ENCODE assay signal across 1 cellular context in genomic region chr16:89565506-89566372, GRCh38.
TF ChIP-seq lines count a peak whose summit lies in the region.

No MANE protein-coding gene starts in this region.

TF ChIP-seq in K562, 482 proteins besides CTCF, POLR2A, EP300 and RAD21 (continued from another document):
- peak; percentile 93 for TF ChIP-seq SNRNP70 (optimal IDR thresholded peaks at IDR 0.05; ENCODE audit: low read depth, low read length)
- TF ChIP-seq SRSF3 (IDR thresholded peaks at IDR 0.05; ENCODE audit: insufficient read depth, low read length): no peak
- peak; percentile 29 for TF ChIP-seq ZFX (CRISPR knock-in tag; IDR thresholded peaks at IDR 0.05)
- TF ChIP-seq SAFB2 (IDR thresholded peaks at IDR 0.05; ENCODE audit: borderline replicate concordance, low read depth, low read length, severe bottlenecking): no peak
- peak; percentile 60 for TF ChIP-seq L3MBTL2 (IDR thresholded peaks at IDR 0.05)
- TF ChIP-seq MCM5 (IDR thresholded peaks at IDR 0.05; ENCODE audit: low read depth): no peak
- no peak for TF ChIP-seq SNIP1 (IDR thresholded peaks at IDR 0.05; ENCODE audit: low read depth)
- 0 out of 2 replicates have a peak, but pooled peaks have one; percentile 26 for TF ChIP-seq ZNF696 (CRISPR knock-in tag; conservative IDR thresholded peaks at IDR 0.05)
- TF ChIP-seq ZC3H8 (IDR thresholded peaks at IDR 0.05): no peak
- no peak for TF ChIP-seq DMBX1 (CRISPR knock-in tag; IDR thresholded peaks at IDR 0.05; ENCODE audit: borderline replicate concordance)
- no peak for TF ChIP-seq ZNF407 (IDR thresholded peaks at IDR 0.05; ENCODE audit: low read depth)
- peak; percentile 94 for TF ChIP-seq BHLHE40 (IDR thresholded peaks at IDR 0.05; ENCODE audit: low read length)
- TF ChIP-seq CXXC5 (CRISPR knock-in tag; IDR thresholded peaks at IDR 0.05): peak; percentile 50
- TF ChIP-seq HNRNPL (IDR thresholded peaks at IDR 0.05; ENCODE audit: low read depth, low read length): peak; percentile 70
- TF ChIP-seq, protein P1, sequence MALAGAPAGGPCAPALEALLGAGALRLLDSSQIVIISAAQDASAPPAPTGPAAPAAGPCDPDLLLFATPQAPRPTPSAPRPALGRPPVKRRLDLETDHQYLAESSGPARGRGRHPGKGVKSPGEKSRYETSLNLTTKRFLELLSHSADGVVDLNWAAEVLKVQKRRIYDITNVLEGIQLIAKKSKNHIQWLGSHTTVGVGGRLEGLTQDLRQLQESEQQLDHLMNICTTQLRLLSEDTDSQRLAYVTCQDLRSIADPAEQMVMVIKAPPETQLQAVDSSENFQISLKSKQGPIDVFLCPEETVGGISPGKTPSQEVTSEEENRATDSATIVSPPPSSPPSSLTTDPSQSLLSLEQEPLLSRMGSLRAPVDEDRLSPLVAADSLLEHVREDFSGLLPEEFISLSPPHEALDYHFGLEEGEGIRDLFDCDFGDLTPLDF (CRISPR knock-in tag; IDR thresholded peaks at IDR 0.05): peak; percentile 72
- peak; percentile 11; the same call in 1 of the 2 replicates for TF ChIP-seq SUPT5H (IDR thresholded peaks at IDR 0.05)
- no peak for TF ChIP-seq BMI1 (IDR thresholded peaks at IDR 0.05; ENCODE audit: low read length)
- no peak for TF ChIP-seq STAT5A (IDR thresholded peaks at IDR 0.05; ENCODE audit: borderline replicate concordance, low read length)
- 0 out of 2 replicates have a peak, but pooled peaks have one; percentile 85 for TF ChIP-seq NR2F6 (CRISPR knock-in tag; IDR thresholded peaks at IDR 0.05)
- TF ChIP-seq NELFE (IDR thresholded peaks at IDR 0.05; ENCODE audit: insufficient read depth, insufficient read length): no peak
- no peak for TF ChIP-seq ATF1 (CRISPR knock-in tag; IDR thresholded peaks at IDR 0.05)
- 0 out of 2 replicates have a peak, but pooled peaks have one; percentile 4 for TF ChIP-seq ATF1 (tag; IDR thresholded peaks at IDR 0.05)
- no peak for TF ChIP-seq HDAC6 (IDR thresholded peaks at IDR 0.05; ENCODE audit: low read depth, low read length)
- TF ChIP-seq SAFB (IDR thresholded peaks at IDR 0.05; ENCODE audit: borderline replicate concordance, low read depth, low read length): peak; percentile 71; the same call in 1 of the 2 replicates
- no peak for TF ChIP-seq PHF8 (IDR thresholded peaks at IDR 0.05; ENCODE audit: borderline replicate concordance, low read length)
- TF ChIP-seq, protein P2, sequence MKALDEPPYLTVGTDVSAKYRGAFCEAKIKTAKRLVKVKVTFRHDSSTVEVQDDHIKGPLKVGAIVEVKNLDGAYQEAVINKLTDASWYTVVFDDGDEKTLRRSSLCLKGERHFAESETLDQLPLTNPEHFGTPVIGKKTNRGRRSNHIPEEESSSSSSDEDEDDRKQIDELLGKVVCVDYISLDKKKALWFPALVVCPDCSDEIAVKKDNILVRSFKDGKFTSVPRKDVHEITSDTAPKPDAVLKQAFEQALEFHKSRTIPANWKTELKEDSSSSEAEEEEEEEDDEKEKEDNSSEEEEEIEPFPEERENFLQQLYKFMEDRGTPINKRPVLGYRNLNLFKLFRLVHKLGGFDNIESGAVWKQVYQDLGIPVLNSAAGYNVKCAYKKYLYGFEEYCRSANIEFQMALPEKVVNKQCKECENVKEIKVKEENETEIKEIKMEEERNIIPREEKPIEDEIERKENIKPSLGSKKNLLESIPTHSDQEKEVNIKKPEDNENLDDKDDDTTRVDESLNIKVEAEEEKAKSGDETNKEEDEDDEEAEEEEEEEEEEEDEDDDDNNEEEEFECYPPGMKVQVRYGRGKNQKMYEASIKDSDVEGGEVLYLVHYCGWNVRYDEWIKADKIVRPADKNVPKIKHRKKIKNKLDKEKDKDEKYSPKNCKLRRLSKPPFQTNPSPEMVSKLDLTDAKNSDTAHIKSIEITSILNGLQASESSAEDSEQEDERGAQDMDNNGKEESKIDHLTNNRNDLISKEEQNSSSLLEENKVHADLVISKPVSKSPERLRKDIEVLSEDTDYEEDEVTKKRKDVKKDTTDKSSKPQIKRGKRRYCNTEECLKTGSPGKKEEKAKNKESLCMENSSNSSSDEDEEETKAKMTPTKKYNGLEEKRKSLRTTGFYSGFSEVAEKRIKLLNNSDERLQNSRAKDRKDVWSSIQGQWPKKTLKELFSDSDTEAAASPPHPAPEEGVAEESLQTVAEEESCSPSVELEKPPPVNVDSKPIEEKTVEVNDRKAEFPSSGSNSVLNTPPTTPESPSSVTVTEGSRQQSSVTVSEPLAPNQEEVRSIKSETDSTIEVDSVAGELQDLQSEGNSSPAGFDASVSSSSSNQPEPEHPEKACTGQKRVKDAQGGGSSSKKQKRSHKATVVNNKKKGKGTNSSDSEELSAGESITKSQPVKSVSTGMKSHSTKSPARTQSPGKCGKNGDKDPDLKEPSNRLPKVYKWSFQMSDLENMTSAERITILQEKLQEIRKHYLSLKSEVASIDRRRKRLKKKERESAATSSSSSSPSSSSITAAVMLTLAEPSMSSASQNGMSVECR (CRISPR knock-in tag; IDR thresholded peaks at IDR 0.05): no peak
- TF ChIP-seq, protein P3, sequence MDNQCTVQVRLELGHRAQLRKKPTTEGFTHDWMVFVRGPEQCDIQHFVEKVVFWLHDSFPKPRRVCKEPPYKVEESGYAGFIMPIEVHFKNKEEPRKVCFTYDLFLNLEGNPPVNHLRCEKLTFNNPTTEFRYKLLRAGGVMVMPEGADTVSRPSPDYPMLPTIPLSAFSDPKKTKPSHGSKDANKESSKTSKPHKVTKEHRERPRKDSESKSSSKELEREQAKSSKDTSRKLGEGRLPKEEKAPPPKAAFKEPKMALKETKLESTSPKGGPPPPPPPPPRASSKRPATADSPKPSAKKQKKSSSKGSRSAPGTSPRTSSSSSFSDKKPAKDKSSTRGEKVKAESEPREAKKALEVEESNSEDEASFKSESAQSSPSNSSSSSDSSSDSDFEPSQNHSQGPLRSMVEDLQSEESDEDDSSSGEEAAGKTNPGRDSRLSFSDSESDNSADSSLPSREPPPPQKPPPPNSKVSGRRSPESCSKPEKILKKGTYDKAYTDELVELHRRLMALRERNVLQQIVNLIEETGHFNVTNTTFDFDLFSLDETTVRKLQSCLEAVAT (IDR thresholded peaks at IDR 0.05): no peak
- TF ChIP-seq ETV6 (IDR thresholded peaks at IDR 0.05; ENCODE audit: borderline replicate concordance in 1 of 2, low read depth in 2 of 2, low read length in 1 of 2): no peak
- no peak for TF ChIP-seq ETV6 (CRISPR knock-in tag; IDR thresholded peaks at IDR 0.05; ENCODE audit: borderline replicate concordance)
- TF ChIP-seq CBFB (CRISPR knock-in tag; IDR thresholded peaks at IDR 0.05): peak; percentile 40; the same call in 1 of the 2 replicates
- 0 out of 2 replicates have a peak, but pooled peaks have one; percentile 47 for TF ChIP-seq ZNF212 (CRISPR knock-in tag; IDR thresholded peaks at IDR 0.05)
- no peak for TF ChIP-seq ZNF165 (CRISPR knock-in tag; IDR thresholded peaks at IDR 0.05; ENCODE audit: borderline replicate concordance)
- TF ChIP-seq STAG1 (CRISPR knock-in tag; IDR thresholded peaks at IDR 0.05; ENCODE audit: borderline replicate concordance): no peak
- TF ChIP-seq ZNF444 (CRISPR knock-in tag; IDR thresholded peaks at IDR 0.05): no peak
